In genomic region chr14:103910262-103910935, GRCh38 we compare ENCODE assay signal across 8 cellular contexts. TPM values are rescaled to one million over a fixed set of nuclear protein-coding genes. Genes with fewer than 3 reads are reported as not detected.
DNase-seq lines count a peak whose midpoint lies in the region; ATAC-seq and TF ChIP-seq lines count a peak whose summit lies in the region.

No MANE protein-coding gene starts in this region.

- H3K9me3 Mint-ChIP-seq in activated naive CD8-positive, alpha-beta T cell treated with anti-CD3 and anti-CD28 coated beads, Interleukin-2, amount 50 U/mL, for 24 hours: no peaks in the 10 kb centered on the region

- no peaks in the 10 kb centered on the region for H3K9me3 ChIP-seq in SU-DHL-6 (ENCODE audit: insufficient read depth, low read length)
- H3K9me3 ChIP-seq in upper lobe of right lung: no peaks in the 10 kb centered on the region

- H3K4me1 ChIP-seq in upper lobe of right lung: peaks cover 7% of the 10 kb centered on the region

- H3K79me2 ChIP-seq in SU-DHL-6 (ENCODE audit: insufficient read depth, low read length): no peaks in the 10 kb centered on the region

- H3K4me3 ChIP-seq in SU-DHL-6 (ENCODE audit: insufficient read depth, low read length, poor library complexity, severe bottlenecking) (no peak overlapping the region), upper lobe of right lung (no peak overlapping the region)

- H3K9me2 ChIP-seq in SU-DHL-6 (replicated peaks; ENCODE audit: insufficient read depth, low read length): no peaks in the 10 kb centered on the region

- H2AFZ ChIP-seq in SU-DHL-6 (ENCODE audit: low read depth, low read length, severe bottlenecking): no peak overlapping the region

- peak; percentile 74 for DNase-seq in NCI-H1048 (lab: John Stamatoyannopoulos, UW)
- DNase-seq in activated naive CD8-positive, alpha-beta T cell treated with anti-CD3 and anti-CD28 coated beads, Interleukin-2, amount 50 U/mL, for 24 hours: peak; percentile 78
- DNase-seq in cardiac septum (ENCODE audit: low spot score): peak; percentile 90
- DNase-seq in posterior cingulate gyrus: peak; percentile 54 to 97 (median 80)
- peak; percentile 93 for DNase-seq in upper lobe of right lung

- no peaks in the 10 kb centered on the region for H3K27me3 ChIP-seq in SU-DHL-6 (ENCODE audit: low read length)
- H3K27me3 ChIP-seq in upper lobe of right lung: no peaks in the 10 kb centered on the region

- H3K27ac Mint-ChIP-seq in activated naive CD8-positive, alpha-beta T cell treated with anti-CD3 and anti-CD28 coated beads, Interleukin-2, amount 50 U/mL, for 24 hours: peak overlapping the region; percentile 59

- peak overlapping the region; percentile 62 for H3K4me3 Mint-ChIP-seq in activated naive CD8-positive, alpha-beta T cell treated with anti-CD3 and anti-CD28 coated beads, Interleukin-2, amount 50 U/mL, for 24 hours

- H3K27ac ChIP-seq in SU-DHL-6 (ENCODE audit: low read depth, low read length) (no peak overlapping the region), upper lobe of right lung (no peak overlapping the region)

- intact Hi-C loops in cardiac septum (cut with DNase I): loop anchor here (1.0 to 5.0 kb wide), 2 partner anchors 102 to 338 kb away; no protein-coding TSS in a partner anchor
- intact Hi-C loops in posterior cingulate gyrus (cut with DNase I): loop anchor here (5.0 kb wide), 2 partner anchors 103 to 338 kb away; no protein-coding TSS in a partner anchor
- intact Hi-C loops in upper lobe of right lung (cut with DNase I): loop anchor here (10.0 kb wide), 1 partner anchor 106 kb away; no protein-coding TSS in a partner anchor

- H3K4me2 ChIP-seq in SU-DHL-6 (ENCODE audit: low read depth, low read length, poor library complexity, severe bottlenecking): no peak overlapping the region

- no peaks in the 10 kb centered on the region for H3F3A ChIP-seq in SU-DHL-6 (ENCODE audit: insufficient read depth)

- ATAC-seq in activated naive CD8-positive, alpha-beta T cell treated with anti-CD3 and anti-CD28 coated beads, Interleukin-2, amount 50 U/mL, for 24 hours: peak; percentile 88
- ATAC-seq in upper lobe of right lung (peak; percentile 100), GM19324 (IDR thresholded peaks at IDR 0.05; ENCODE audit: low FRiP score, unreplicated experiment) (no peak)

- H3K27me3 Mint-ChIP-seq in activated naive CD8-positive, alpha-beta T cell treated with anti-CD3 and anti-CD28 coated beads, Interleukin-2, amount 50 U/mL, for 24 hours: peaks cover 2% of the 10 kb centered on the region

- H3K4me1 Mint-ChIP-seq in activated naive CD8-positive, alpha-beta T cell treated with anti-CD3 and anti-CD28 coated beads, Interleukin-2, amount 50 U/mL, for 24 hours: peaks cover 22% of the 10 kb centered on the region

- H3K36me3 Mint-ChIP-seq in activated naive CD8-positive, alpha-beta T cell treated with anti-CD3 and anti-CD28 coated beads, Interleukin-2, amount 50 U/mL, for 24 hours (ENCODE audit: low read depth): peaks cover 19% of the 10 kb centered on the region

- peaks cover 2% of the 10 kb centered on the region; the same call in 1 of the 2 replicates for H3K36me3 ChIP-seq in SU-DHL-6 (ENCODE audit: low read length)
- peaks cover 42% of the 10 kb centered on the region for H3K36me3 ChIP-seq in upper lobe of right lung

- no peak overlapping the region for H3K9ac ChIP-seq in SU-DHL-6 (ENCODE audit: low read length)

- no peaks in the 10 kb centered on the region for H4K20me1 ChIP-seq in SU-DHL-6 (ENCODE audit: low read depth, low read length)

- peak; percentile 87 for TF ChIP-seq CTCF in GM12873 (IDR thresholded peaks at IDR 0.05; ENCODE audit: insufficient read depth, low read depth, low read length, missing control alignments)
- TF ChIP-seq CTCF in SU-DHL-6 (IDR thresholded peaks at IDR 0.05; ENCODE audit: insufficient read depth, low read length, poor library complexity, severe bottlenecking): peak; percentile 84
- TF ChIP-seq CTCF in upper lobe of right lung (IDR thresholded peaks at IDR 0.05): peak; percentile 77

RNA-seq across cellular contexts. Expression of gene TDRD9, which starts 17.9 kb away (rescaled TPM):
- total RNA-seq in cardiac septum: 3.3 TPM
- total RNA-seq in upper lobe of right lung: 6.2 TPM

RNA-seq across cellular contexts. Expression of gene RD3L, which starts 31.9 kb away (rescaled TPM):
- total RNA-seq in cardiac septum (13.1 TPM), upper lobe of right lung (not detected)

Comparison
In these comparisons a context has a peak if more than half of its experiments do, and no peak if none do; other contexts are left out.
1. RNA of gene RD3L, which starts 31.9 kb away (total RNA-seq): 13.1 TPM in cardiac septum (single experiment); not detected in upper lobe of right lung (single experiment); every median in the first group is over 10 times any median in the second.
2. Peak in every context shown above with its lines, with median percentiles within 50 percentile points of each other: CTCF ChIP-seq and DNase-seq.